In genomic region chr3:119294889-119295769, GRCh38 we compare ENCODE assay signal across 8 cellular contexts. TPM values are rescaled to one million over a fixed set of nuclear protein-coding genes. Genes with fewer than 3 reads are reported as not detected.
DNase-seq lines count a peak whose midpoint lies in the region; ATAC-seq and TF ChIP-seq lines count a peak whose summit lies in the region.

No MANE protein-coding gene starts in this region.

- TF ChIP-seq CTCF in colonic mucosa (IDR thresholded peaks at IDR 0.05) = no peak

- no peaks in the 10 kb centered on the region for H3K36me3 ChIP-seq in colonic mucosa

- DNase-seq in COLO829 (ENCODE audit: low spot score) = peak; percentile 59
- peak; percentile 18 for DNase-seq in HT-29 (ENCODE audit: low spot score)
- DNase-seq in colonic mucosa = peak; percentile 53
- peak; percentile 51 to 64 for DNase-seq in lung microvascular endothelial cell (ENCODE audit: low read depth in 2 of 2)
- DNase-seq in stimulated activated CD8-positive, alpha-beta memory T cell treated with anti-CD3 and anti-CD28 coated beads, Interleukin-15, amount 100 ng/mL, for 48 hours (ENCODE audit: low read depth in 2 of 2) = peak; percentile 23 to 39
- DNase-seq in LoVo (ENCODE audit: low spot score) = no peak

- no peaks in the 10 kb centered on the region for H3K4me1 ChIP-seq in colonic mucosa

- H3K9ac ChIP-seq in colonic mucosa (ENCODE audit: low read depth in 2 of 2, low read length in 2 of 2) = peak overlapping the region; percentile 22 to 92

- H3K4me3 ChIP-seq in colonic mucosa = peak overlapping the region; percentile 68

- peak; percentile 26 for ATAC-seq in GM21360 (IDR thresholded peaks at IDR 0.05; ENCODE audit: unreplicated experiment)
- ATAC-seq in activated CD4-positive, CD25-positive, alpha-beta regulatory T cell treated with anti-CD3 and anti-CD28 coated beads, Interleukin-2, amount 50 U/mL, for 24 hours = peak; percentile 36 to 44

- peak overlapping the region; percentile 89 for H3K27ac ChIP-seq in colonic mucosa

- no peaks in the 10 kb centered on the region for H3K27me3 ChIP-seq in colonic mucosa

- intact Hi-C loops in colonic mucosa (cut with DNase I) = no loop called here

- H3K9me3 ChIP-seq in colonic mucosa = no peaks in the 10 kb centered on the region

RNA-seq across cellular contexts. Expression of gene ARHGAP31, which starts 0.9 kb away (rescaled TPM):
- total RNA-seq in HT-29 (2014; rRNA removed; shearing (Covaris generic)) = 0.03 TPM in 2 replicates
- total RNA-seq in colonic mucosa = 1 to 10 TPM; 6.5 to 8.9 TPM
- total RNA-seq in lung microvascular endothelial cell = 19.8 and 21.6 TPM in 2 replicates

RNA-seq across cellular contexts. Expression of gene B4GALT4, which starts 54.5 kb away (rescaled TPM):
- total RNA-seq in HT-29 (2014; rRNA removed; shearing (Covaris generic)) = 8.1 and 8.5 TPM in 2 replicates
- total RNA-seq in colonic mucosa (10 to 100 TPM; 43.1 to 54.5 TPM), lung microvascular endothelial cell (3.0 and 3.5 TPM in 2 replicates)
